ENCODE assay signal across 35 cellular contexts in the genomic region with DNA sequence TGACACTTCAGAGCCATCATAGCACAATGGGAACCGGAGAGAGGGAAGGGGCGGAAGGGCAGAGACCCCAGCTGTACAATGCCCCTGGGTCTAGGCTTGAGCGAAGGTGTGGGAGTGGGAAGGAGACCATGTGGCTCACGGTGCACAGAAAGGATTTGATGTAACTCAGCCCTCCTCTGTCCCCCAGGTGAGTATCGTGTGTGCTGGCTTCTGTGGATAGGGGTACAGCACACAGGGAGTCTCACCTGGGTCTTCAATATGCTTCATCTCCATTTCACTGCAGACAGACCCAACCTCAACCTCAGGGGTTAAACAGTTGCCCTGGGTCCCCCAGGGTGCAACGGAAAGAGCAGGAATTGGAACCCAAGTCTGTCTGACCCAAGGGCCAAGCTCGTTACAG.
"Had no signal": no experiment of that assay in that cellular context is flagged by ENCODE, and none has a peak within 500 bp of the region (broad histone marks: within the 10 kb centered on the region; RNA-seq: fewer than 3 reads in every experiment).

No MANE protein-coding gene starts in this region.

- H3K27ac ChIP-seq: adrenal gland, body of pancreas, brain microvascular endothelial cell, breast epithelium, VCaP had no signal

- H3K4me3 Mint-ChIP-seq: activated B cell treated with CpG ODN at 0.5 μM for 24 hours; activated CD4-positive, alpha-beta memory T cell treated with anti-CD3 and anti-CD28 coated beads for 36 hours; activated CD4-positive, alpha-beta T cell treated with anti-CD3 and anti-CD28 coated beads, Interleukin-2, amount 10 ng/mL, durations not matched to agents 24 days and 14 days; activated CD8-positive, alpha-beta T cell treated with anti-CD3 and anti-CD28 coated beads for 36 hours; activated naive CD4-positive, alpha-beta T cell treated with anti-CD3 and anti-CD28 coated beads for 36 hours; activated naive CD8-positive, alpha-beta T cell treated with anti-CD3 and anti-CD28 coated beads for 36 hours; activated T-cell treated with anti-CD3 and anti-CD28 coated beads, Interleukin-2, amount 50 U/mL, for 4 hours; activated T-cell treated with anti-CD3 and anti-CD28 coated beads, Interleukin-2, amount 50 U/mL, for 72 hours; activated T-helper 1 cell treated with anti-CD3 and anti-CD28 coated beads, Interleukin-12 subunit alpha, Interleukin-12 subunit beta, Interleukin-2, Interleukin-4 antibody, amounts not matched to agents 30 ng/mL and 10 ng/mL and 1 ng/mL, durations not matched to agents 14 hours and 24 hours and 36 hours; activated T-helper 17 cell treated with anti-CD3 and anti-CD28 coated beads, Interleukin-2, amount 50 U/mL, for 72 hours; T-helper 1 cell treated with Interleukin-12 subunit alpha and Interleukin-12 subunit beta and Interleukin-4 antibody, amounts not matched to agents 30 μg/mL and 1 μg/mL, for 36 hours; T-helper 2 cell treated with Interferon-gamma antibody and Interleukin-4, amounts not matched to agents 5 μg/mL and 100 μg/mL, for 36 hours had no signal

- ATAC-seq: activated CD8-positive, alpha-beta T cell treated with anti-CD3 and anti-CD28 coated beads for 36 hours; activated naive CD4-positive, alpha-beta T cell treated with anti-CD3 and anti-CD28 coated beads, Interleukin-2, amount 50 U/mL, for 72 hours; activated T-cell treated with anti-CD3 and anti-CD28 coated beads, Interleukin-2, amount 50 U/mL, for 4 hours; activated T-cell treated with anti-CD3 and anti-CD28 coated beads, Interleukin-2, amount 50 U/mL, for 72 hours; activated T-helper 17 cell treated with anti-CD3 and anti-CD28 coated beads, Interleukin-2, amount 50 U/mL, for 72 hours; body of pancreas had no signal

- H3K36me3 ChIP-seq: adrenal gland, brain microvascular endothelial cell, breast epithelium had no signal

- H3K4me3 ChIP-seq: adrenal gland, body of pancreas, breast epithelium had no signal

- H3K27me3 ChIP-seq: adrenal gland, brain microvascular endothelial cell, breast epithelium had no signal

- H3K36me3 Mint-ChIP-seq: activated CD4-positive, alpha-beta memory T cell treated with anti-CD3 and anti-CD28 coated beads for 36 hours; activated naive CD4-positive, alpha-beta T cell treated with anti-CD3 and anti-CD28 coated beads, Interleukin-2, amount 50 U/mL, for 72 hours; activated naive CD8-positive, alpha-beta T cell treated with anti-CD3 and anti-CD28 coated beads for 36 hours had no signal

- H3K27me3 Mint-ChIP-seq: activated B cell treated with CpG ODN at 0.5 μM for 24 hours; activated naive CD8-positive, alpha-beta T cell treated with anti-CD3 and anti-CD28 coated beads for 36 hours had no signal

- H3K9me3 Mint-ChIP-seq: activated CD4-positive, alpha-beta memory T cell treated with anti-CD3 and anti-CD28 coated beads for 36 hours; activated CD4-positive, alpha-beta T cell treated with anti-CD3 and anti-CD28 coated beads, Interleukin-2, amount 10 ng/mL, durations not matched to agents 24 days and 14 days; activated CD8-positive, alpha-beta T cell treated with anti-CD3 and anti-CD28 coated beads for 36 hours; activated naive CD4-positive, alpha-beta T cell treated with anti-CD3 and anti-CD28 coated beads for 36 hours; activated naive CD4-positive, alpha-beta T cell treated with anti-CD3 and anti-CD28 coated beads, Interleukin-2, amount 50 U/mL, for 72 hours; activated naive CD8-positive, alpha-beta T cell treated with anti-CD3 and anti-CD28 coated beads for 36 hours; activated T-cell treated with anti-CD3 and anti-CD28 coated beads, Interleukin-2, amount 50 U/mL, for 4 hours; activated T-cell treated with anti-CD3 and anti-CD28 coated beads, Interleukin-2, amount 50 U/mL, for 72 hours; activated T-helper 1 cell treated with anti-CD3 and anti-CD28 coated beads, Interleukin-12 subunit alpha, Interleukin-12 subunit beta, Interleukin-2, Interleukin-4 antibody, amounts not matched to agents 30 ng/mL and 10 ng/mL and 1 ng/mL, durations not matched to agents 14 hours and 24 hours and 36 hours; activated T-helper 17 cell treated with anti-CD3 and anti-CD28 coated beads, Interleukin-2, amount 50 U/mL, for 72 hours; T-helper 1 cell treated with Interleukin-12 subunit alpha and Interleukin-12 subunit beta and Interleukin-4 antibody, amounts not matched to agents 30 μg/mL and 1 μg/mL, for 36 hours; T-helper 2 cell treated with Interferon-gamma antibody and Interleukin-4, amounts not matched to agents 5 μg/mL and 100 μg/mL, for 36 hours had no signal

- H3K4me1 Mint-ChIP-seq: activated B cell treated with CpG ODN at 0.5 μM for 24 hours; activated CD4-positive, alpha-beta T cell treated with anti-CD3 and anti-CD28 coated beads, Interleukin-2, amount 10 ng/mL, durations not matched to agents 24 days and 14 days; activated naive CD8-positive, alpha-beta T cell treated with anti-CD3 and anti-CD28 coated beads for 36 hours; activated T-helper 17 cell treated with anti-CD3 and anti-CD28 coated beads, Interleukin-2, amount 50 U/mL, for 72 hours had no signal

- H3K4me1 ChIP-seq: body of pancreas, breast epithelium had no signal

- H3K9me3 ChIP-seq: adrenal gland, body of pancreas, breast epithelium had no signal

- DNase-seq: activated B cell treated with CpG ODN at 0.5 μM for 24 hours; activated CD4-positive, alpha-beta memory T cell treated with anti-CD3 and anti-CD28 coated beads for 36 hours; activated CD4-positive, alpha-beta T cell treated with anti-CD3 and anti-CD28 coated beads for 4 hours; activated CD4-positive, alpha-beta T cell treated with anti-CD3 and anti-CD28 coated beads, Interleukin-2, amount 10 ng/mL, durations not matched to agents 24 days and 14 days; activated CD4-positive, alpha-beta T cell treated with anti-CD3 and anti-CD28 coated beads, Interleukin-2, amount 50 U/mL, for 1 hour; activated CD4-positive, alpha-beta T cell treated with anti-CD3 and anti-CD28 coated beads, Interleukin-2, amount 50 U/mL, for 4 hours; activated CD4-positive, CD25-positive, alpha-beta regulatory T cell treated with anti-CD3 and anti-CD28 coated beads, Interleukin-2, amount 50 U/mL, for 72 hours; activated CD8-positive, alpha-beta memory T cell treated with anti-CD3 and anti-CD28 coated beads, Interleukin-2, amount 50 U/mL, for 4 hours; activated CD8-positive, alpha-beta T cell treated with anti-CD3 and anti-CD28 coated beads for 36 hours; activated gamma-delta T cell treated with Interleukin-2 at 50 U/mL for 16 hours; activated naive CD4-positive, alpha-beta T cell; activated naive CD4-positive, alpha-beta T cell treated with anti-CD3 and anti-CD28 coated beads for 36 hours; activated naive CD4-positive, alpha-beta T cell treated with anti-CD3 and anti-CD28 coated beads, Interleukin-2, amount 50 U/mL, for 16 hours; activated naive CD8-positive, alpha-beta T cell treated with anti-CD3 and anti-CD28 coated beads for 36 hours; activated T-cell treated with anti-CD3 and anti-CD28 coated beads for 4 hours; activated T-cell treated with anti-CD3 and anti-CD28 coated beads, Interleukin-2, amount 50 U/mL, for 1 hour; activated T-cell treated with anti-CD3 and anti-CD28 coated beads, Interleukin-2, amount 50 U/mL, for 4 hours; activated T-cell treated with anti-CD3 and anti-CD28 coated beads, Interleukin-2, amount 50 U/mL, for 72 hours; adrenal gland; amniotic stem cell; aorta; body of pancreas; brain microvascular endothelial cell; central memory CD4-positive, alpha-beta T cell; SW 1271; T-helper 1 cell; T-helper 2 cell; T-helper 9 cell had no signal

- H3K27ac Mint-ChIP-seq: activated B cell treated with CpG ODN at 0.5 μM for 24 hours; activated CD4-positive, alpha-beta memory T cell treated with anti-CD3 and anti-CD28 coated beads for 36 hours; activated CD4-positive, alpha-beta T cell treated with anti-CD3 and anti-CD28 coated beads, Interleukin-2, amount 10 ng/mL, durations not matched to agents 24 days and 14 days; activated CD8-positive, alpha-beta T cell treated with anti-CD3 and anti-CD28 coated beads for 36 hours; activated naive CD4-positive, alpha-beta T cell treated with anti-CD3 and anti-CD28 coated beads for 36 hours; activated naive CD4-positive, alpha-beta T cell treated with anti-CD3 and anti-CD28 coated beads, Interleukin-2, amount 50 U/mL, for 72 hours; activated naive CD8-positive, alpha-beta T cell treated with anti-CD3 and anti-CD28 coated beads for 36 hours; activated T-cell treated with anti-CD3 and anti-CD28 coated beads, Interleukin-2, amount 50 U/mL, for 72 hours; activated T-helper 1 cell treated with anti-CD3 and anti-CD28 coated beads, Interleukin-12 subunit alpha, Interleukin-12 subunit beta, Interleukin-2, Interleukin-4 antibody, amounts not matched to agents 30 ng/mL and 10 ng/mL and 1 ng/mL, durations not matched to agents 14 hours and 24 hours and 36 hours; activated T-helper 17 cell treated with anti-CD3 and anti-CD28 coated beads, Interleukin-2, amount 50 U/mL, for 72 hours; T-helper 1 cell treated with Interleukin-12 subunit alpha and Interleukin-12 subunit beta and Interleukin-4 antibody, amounts not matched to agents 30 μg/mL and 1 μg/mL, for 36 hours; T-helper 2 cell treated with Interferon-gamma antibody and Interleukin-4, amounts not matched to agents 5 μg/mL and 100 μg/mL, for 36 hours had no signal
